In genomic region chr15:60843482-60843881, GRCh38 we compare ENCODE assay signal across 20 cellular contexts.
"Had no signal": no experiment of that assay in that cellular context is flagged by ENCODE, and none has a peak within 500 bp of the region (broad histone marks: within the 10 kb centered on the region; RNA-seq: fewer than 3 reads in every experiment).

No MANE protein-coding gene starts in this region.

- H3K4me1 ChIP-seq: breast epithelium had no signal

- ATAC-seq: gastrocnemius medialis; heart right ventricle; left cardiac atrium; stimulated activated naive CD8-positive, alpha-beta T cell treated with anti-CD3 and anti-CD28 coated beads, Interleukin-15, Interleukin-2, amounts not matched to agents 100 U/mL and 50 U/mL, for 24 hours had no signal

- DNase-seq: activated CD4-positive, alpha-beta T cell treated with anti-CD3 and anti-CD28 coated beads for 48 hours; activated T-cell treated with anti-CD3 and anti-CD28 coated beads for 4 hours; erythroblast; gastrocnemius medialis; heart right ventricle; left cardiac atrium; midbrain; posterior cingulate gyrus; retina; SIG-M5; stimulated activated CD4-positive, alpha-beta T cell treated with anti-CD3 and anti-CD28 coated beads, Interleukin-4, amount 100 ng/mL, for 1 hour; stimulated activated naive CD8-positive, alpha-beta T cell treated with anti-CD3 and anti-CD28 coated beads, Interleukin-15, Interleukin-2, amounts not matched to agents 100 U/mL and 50 U/mL, for 24 hours; trophoblast cell had no signal

- H3K9me3 Mint-ChIP-seq: activated T-helper 2 cell treated with anti-CD3 and anti-CD28 coated beads, Interferon-gamma antibody, Interleukin-2, Interleukin-4, amounts not matched to agents 10 μg/mL and 5 μg/mL and 100 μg/mL, durations not matched to agents 14 hours and 24 hours and 36 hours; T-helper 1 cell treated with Interleukin-12 subunit alpha and Interleukin-12 subunit beta and Interleukin-4 antibody, amounts not matched to agents 30 μg/mL and 1 μg/mL, for 36 hours had no signal

- H3K9me3 ChIP-seq: ascending aorta, breast epithelium, gastrocnemius medialis, heart right ventricle, neutrophil, suprapubic skin had no signal

- H3K27ac Mint-ChIP-seq: activated T-helper 2 cell treated with anti-CD3 and anti-CD28 coated beads, Interferon-gamma antibody, Interleukin-2, Interleukin-4, amounts not matched to agents 10 μg/mL and 5 μg/mL and 100 μg/mL, durations not matched to agents 14 hours and 24 hours and 36 hours had no signal

- H3K4me3 Mint-ChIP-seq: T-helper 1 cell treated with Interleukin-12 subunit alpha and Interleukin-12 subunit beta and Interleukin-4 antibody, amounts not matched to agents 30 μg/mL and 1 μg/mL, for 36 hours had no signal

- H3K27me3 ChIP-seq: ascending aorta, breast epithelium, gastrocnemius medialis, heart right ventricle, neutrophil, suprapubic skin had no signal

- H3K27ac ChIP-seq: ascending aorta, breast epithelium, gastrocnemius medialis, heart right ventricle, neutrophil, suprapubic skin had no signal

- H3K36me3 ChIP-seq: ascending aorta, breast epithelium, gastrocnemius medialis, heart right ventricle, neutrophil, suprapubic skin had no signal

- H3K4me3 ChIP-seq: ascending aorta, breast epithelium, gastrocnemius medialis, heart right ventricle, lung, suprapubic skin had no signal
